Comparison of ENCODE assay signal across 17 cellular contexts in the genomic region with DNA sequence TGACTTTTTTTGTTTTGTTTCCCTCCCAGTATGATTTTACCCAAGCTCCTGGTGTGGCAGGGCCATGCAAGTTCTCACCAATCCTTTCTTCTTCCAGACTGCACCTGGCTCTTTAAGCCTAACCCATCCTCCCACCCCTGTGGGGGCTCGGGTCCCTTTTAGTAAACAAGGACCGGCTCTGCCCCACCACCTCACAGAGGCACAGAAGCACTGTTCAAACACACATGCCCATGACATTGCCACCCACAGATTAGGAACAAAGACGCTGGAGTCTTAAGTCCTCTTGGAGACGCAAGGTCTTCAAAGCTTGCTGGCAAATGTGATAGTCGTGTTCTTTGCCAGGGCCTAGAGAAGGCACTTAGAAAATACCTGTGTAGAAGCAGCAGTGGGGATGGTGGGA. TPM values are rescaled to one million over a fixed set of nuclear protein-coding genes. Genes with fewer than 3 reads are reported as not detected.
A peak's percentile ranks its signal among the peaks of the same experiment; 100 is the strongest.
DNase-seq lines count a peak whose midpoint lies in the region; ATAC-seq and TF ChIP-seq lines count a peak whose summit lies in the region.
"Had no signal": no experiment of that assay in that cellular context is flagged by ENCODE, and none has a peak within 500 bp of the region (broad histone marks: within the 10 kb centered on the region; RNA-seq: fewer than 3 reads in every experiment).

No MANE protein-coding gene starts in this region.

- H3K9me3 ChIP-seq in HEK293 (ENCODE audit: control insufficient read depth, insufficient read depth, low read depth, low read length): no peaks in the 10 kb centered on the region
- no peaks in the 10 kb centered on the region for H3K9me3 ChIP-seq in body of pancreas
- no peaks in the 10 kb centered on the region for H3K9me3 ChIP-seq in stomach
- H3K9me3 ChIP-seq: BLaER1 treated with 17β-estradiol and CSF1 and Interleukin-3, amounts not matched to agents 10 nM and 100 nM; SJSA1 had no signal

- H3K36me3 ChIP-seq in HEK293 (ENCODE audit: control insufficient read depth in 2 of 2, insufficient read depth in 1 of 2, low read length in 2 of 2): peaks cover 5 to 44% of the 10 kb centered on the region in 2 experiments
- H3K36me3 ChIP-seq in body of pancreas (replicated peaks in 1 of 2; ENCODE audit: insufficient read depth in 1 of 2, low read depth in 2 of 2): peaks cover 0 to 20% of the 10 kb centered on the region in 2 donors
- H3K36me3 ChIP-seq in stomach: peaks cover 28 to 40% (median 37%) of the 10 kb centered on the region in 4 donors

- intact Hi-C loops in body of pancreas (cut with DNase I): no loop called here
- intact Hi-C loops in stomach (cut with DNase I; ENCODE audit: low total_unique reads): no loop called here
- intact Hi-C loops in sciatic nerve (cut with DNase I): no loop called here

- no peaks in the 10 kb centered on the region for H3K4me1 ChIP-seq in HEK293 (ENCODE audit: control insufficient read depth, insufficient read depth, low read length)
- H3K4me1 ChIP-seq in body of pancreas: peaks cover 73% of the 10 kb centered on the region
- H3K4me1 ChIP-seq in stomach: peaks cover 37 to 71% (median 61%) of the 10 kb centered on the region in 4 donors

- 21 to 22% methylated on average over 5 of the region's 5 CpGs for WGBS in body of pancreas, 2 donors
- WGBS in stomach, 5 donors: 30 to 41% (median 35%) methylated on average over 5 of the region's 5 CpGs

- H3K4me3 Mint-ChIP-seq in immature natural killer cell: no peak overlapping the region
- H3K4me3 Mint-ChIP-seq: CD8-positive, alpha-beta memory T cell had no signal

- TF ChIP-seq EP300 in stomach (IDR thresholded peaks at IDR 0.05): no peak

- H3K9me3 Mint-ChIP-seq in immature natural killer cell: no peaks in the 10 kb centered on the region
- H3K9me3 Mint-ChIP-seq: CD8-positive, alpha-beta memory T cell had no signal

- peaks cover 8 to 18% (median 12%) of the 10 kb centered on the region in 3 donors for H3K36me3 Mint-ChIP-seq in immature natural killer cell

- TF ChIP-seq CTCF in HEK293 (tag by site-specific recombination; IDR thresholded peaks at IDR 0.05) (no peak), body of pancreas (IDR thresholded peaks at IDR 0.05) (no peak), stomach (IDR thresholded peaks at IDR 0.05) (no peak)

- H3K27ac Mint-ChIP-seq in immature natural killer cell: peak overlapping the region in 1 of 6 donors; percentile 68
- H3K27ac Mint-ChIP-seq: CD8-positive, alpha-beta memory T cell had no signal

- CTCF ChIA-PET in HEK293 (lab: Yijun Ruan, JAX): interaction anchor here (0.6 kb wide), 1 partner anchor 401 kb away, joined by 4 read pairs; no protein-coding TSS in a partner anchor

- POLR2A ChIA-PET in HEK293 (lab: Yijun Ruan, JAX): interaction anchor here (0.5 kb wide), 1 partner anchor 197 kb away, joined by 6 read pairs; no protein-coding TSS in a partner anchor

- H3K4me1 Mint-ChIP-seq in immature natural killer cell: no peaks in the 10 kb centered on the region
- H3K4me1 Mint-ChIP-seq: CD8-positive, alpha-beta memory T cell had no signal

- peak; percentile 15 for DNase-seq in DMS79 treated with DMSO at 0.1 percent for 48 hours (lab: John Stamatoyannopoulos, UW)
- peak in 1 of 4 donors; percentile 23 for DNase-seq in body of pancreas
- peak; percentile 66 for DNase-seq in stomach
- DNase-seq in sciatic nerve (ENCODE audit: low spot score): no peak
- DNase-seq in stimulated activated CD4-positive, alpha-beta T cell treated with anti-CD3 and anti-CD28 coated beads, Interleukin-2, amount 100 ng/mL, for 24 hours: no peak
- no peak for DNase-seq in immature natural killer cell
- DNase-seq: CD8-positive, alpha-beta memory T cell; DND-41; KBM-7; NCI-H1105 treated with DMSO at 0.1 percent for 48 hours; NCI-H187; NCI-H345; NCI-H524 treated with DMSO at 0.1 percent for 48 hours had no signal

- H3K27ac ChIP-seq in HEK293 (ENCODE audit: extremely low read depth, low read depth, low read length) (no peak overlapping the region), body of pancreas (peak overlapping the region in 3 of 4 donors; percentile 62 to 91 (median 63)), stomach (peak overlapping the region; percentile 21 to 84 (median 55))
- H3K27ac ChIP-seq: BLaER1 treated with 17β-estradiol and CSF1 and Interleukin-3, amounts not matched to agents 10 nM and 100 nM; SJSA1 had no signal

- H3K27me3 ChIP-seq in body of pancreas (no peaks in the 10 kb centered on the region), stomach (no peaks in the 10 kb centered on the region)
- H3K27me3 ChIP-seq: BLaER1 treated with 17β-estradiol and CSF1 and Interleukin-3, amounts not matched to agents 10 nM and 100 nM; SJSA1 had no signal

- ATAC-seq in body of pancreas: no peak
- no peak for ATAC-seq in sciatic nerve
- ATAC-seq: Panc1 had no signal

- no peaks in the 10 kb centered on the region for H3K27me3 Mint-ChIP-seq in immature natural killer cell (ENCODE audit: low read depth in 3 of 3)
- H3K27me3 Mint-ChIP-seq: CD8-positive, alpha-beta memory T cell had no signal

- no peak overlapping the region for H3K4me3 ChIP-seq in HEK293 (ENCODE audit: low read depth, low read length)
- no peak overlapping the region for H3K4me3 ChIP-seq in body of pancreas
- H3K4me3 ChIP-seq in stomach: no peak overlapping the region
- H3K4me3 ChIP-seq: BLaER1 treated with 17β-estradiol and CSF1 and Interleukin-3, amounts not matched to agents 10 nM and 100 nM; SJSA1 had no signal

- no peak for TF ChIP-seq POLR2A in body of pancreas (IDR thresholded peaks at IDR 0.05)
- TF ChIP-seq POLR2A in stomach (IDR thresholded peaks at IDR 0.05): no peak

TF ChIP-seq in HEK293, 187 proteins besides CTCF, POLR2A, EP300 and RAD21:
- TF ChIP-seq ZNF837 (tag by site-specific recombination; IDR thresholded peaks at IDR 0.05) (no peak), ZFHX2 (tag by site-specific recombination; conservative IDR thresholded peaks at IDR 0.05) (no peak), ZNF792 (tag by site-specific recombination; IDR thresholded peaks at IDR 0.05) (no peak), GLIS1 (tag by site-specific recombination; IDR thresholded peaks at IDR 0.05) (peak; percentile 88), ZNF362 (tag by site-specific recombination; IDR thresholded peaks at IDR 0.05) (no peak), EGR2 (tag by site-specific recombination; IDR thresholded peaks at IDR 0.05; ENCODE audit: low read depth) (0 out of 2 replicates have a peak, but pooled peaks have one; percentile 21)

RNA-seq across cellular contexts. Expression of gene UQCR10, which starts 18.9 kb away (rescaled TPM):
- total RNA-seq in body of pancreas (10 to 100 TPM; 21.0 to 27.4 TPM), stomach (100 to 1,000 TPM in 1 of 5 donors, 10 to 100 TPM in 3, 1 to 10 TPM in 1; 2.0 to 136 (median 49.6) TPM), sciatic nerve (42.0 TPM)
- polyA plus RNA-seq in stomach (100 to 1,000 TPM; 248 to 307 (median 293) TPM), immature natural killer cell (100 to 1,000 TPM; 285 to 342 (median 286) TPM)

RNA-seq across cellular contexts. Expression of gene ZMAT5, which starts 19.2 kb away (rescaled TPM):
- 1 to 10 TPM; 9.1 to 9.9 TPM for total RNA-seq in body of pancreas
- total RNA-seq in stomach: 10 to 100 TPM in 2 of 5 donors, 1 to 10 TPM in 2, under 1 TPM in 1; 0.58 to 19.0 (median 5.3) TPM
- polyA plus RNA-seq in stomach: 10 to 100 TPM; 30.3 to 37.9 (median 37.7) TPM
- 23.6 TPM for total RNA-seq in sciatic nerve
- polyA plus RNA-seq in immature natural killer cell: 10 to 100 TPM; 59.3 to 77.7 (median 72.2) TPM

RNA-seq across cellular contexts. Expression of gene ASCC2, which starts 52.0 kb away (rescaled TPM):
- total RNA-seq in body of pancreas (10 to 100 TPM; 34.3 to 42.0 TPM), stomach (100 to 1,000 TPM in 1 of 5 donors, 10 to 100 TPM in 4; 39.7 to 129 (median 80.5) TPM), sciatic nerve (47.1 TPM)
- polyA plus RNA-seq in stomach (10 to 100 TPM; 53.5 to 75.3 (median 59.3) TPM), immature natural killer cell (10 to 100 TPM; 31.2 to 70.8 (median 40.8) TPM)

Comparison
In these comparisons a context has a peak if more than half of its experiments do, and no peak if none do; other contexts are left out.
1. DNase-seq: peak in DMS79 treated with DMSO at 0.1 percent for 48 hours (single experiment) and stomach (single experiment); none in sciatic nerve (single experiment), stimulated activated CD4-positive, alpha-beta T cell treated with anti-CD3 and anti-CD28 coated beads, Interleukin-2, amount 100 ng/mL, for 24 hours (0 of 2) and immature natural killer cell (0 of 3).